In genomic region chr11:74748211-74749126, GRCh38 we compare ENCODE assay signal across 8 cellular contexts. TPM values are rescaled to one million over a fixed set of nuclear protein-coding genes. Genes with fewer than 3 reads are reported as not detected.
DNase-seq lines count a peak whose midpoint lies in the region; ATAC-seq and TF ChIP-seq lines count a peak whose summit lies in the region.

A gene with protein sequence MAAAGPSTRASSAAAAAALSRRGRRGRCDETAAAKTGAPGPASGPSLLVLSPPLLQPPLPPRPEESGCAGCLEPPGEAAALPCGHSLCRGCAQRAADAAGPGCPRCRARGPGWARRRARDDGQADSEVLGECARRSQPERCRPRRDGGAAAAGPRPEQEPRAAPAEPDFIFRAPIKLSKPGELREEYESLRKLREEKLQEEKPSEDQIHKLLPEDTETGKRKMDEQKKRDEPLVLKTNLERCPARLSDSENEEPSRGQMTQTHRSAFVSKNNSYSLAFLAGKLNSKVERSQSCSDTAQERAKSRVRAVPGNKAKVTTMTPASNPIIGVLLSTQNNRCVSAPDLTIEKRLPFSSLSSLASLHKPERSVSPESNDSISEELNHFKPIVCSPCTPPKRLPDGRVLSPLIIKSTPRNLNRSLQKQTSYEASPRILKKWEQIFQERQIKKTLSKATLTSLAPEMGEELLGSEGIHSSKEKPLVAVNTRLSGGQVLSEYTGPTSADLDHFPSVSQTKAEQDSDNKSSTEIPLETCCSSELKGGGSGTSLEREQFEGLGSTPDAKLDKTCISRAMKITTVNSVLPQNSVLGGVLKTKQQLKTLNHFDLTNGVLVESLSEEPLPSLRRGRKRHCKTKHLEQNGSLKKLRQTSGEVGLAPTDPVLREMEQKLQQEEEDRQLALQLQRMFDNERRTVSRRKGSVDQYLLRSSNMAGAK (plus strand): TSS chr11:74748849. CDS start chr11:74748881, 32 bp downstream.

- CTCF ChIA-PET in naive thymus-derived CD4-positive, alpha-beta T cell (lab: Charles Lee) = no interaction called here

- POLR2A ChIA-PET in naive thymus-derived CD4-positive, alpha-beta T cell (lab: Charles Lee) = interaction anchor here (0.9 kb wide), 1 partner anchor 71 kb away, joined by 3 read pairs; no protein-coding TSS in a partner anchor

- peaks cover 30% of the 10 kb centered on the region for H3K4me1 Mint-ChIP-seq in activated T-helper 1 cell treated with anti-CD3 and anti-CD28 coated beads, Interleukin-12 subunit alpha, Interleukin-12 subunit beta, Interleukin-2, Interleukin-4 antibody, amounts not matched to agents 30 ng/mL and 10 ng/mL and 1 ng/mL, durations not matched to agents 14 hours and 24 hours and 36 hours (ENCODE audit: low read depth)
- peaks cover 25 to 48% (median 42%) of the 10 kb centered on the region in 7 donors for H3K4me1 Mint-ChIP-seq in naive thymus-derived CD4-positive, alpha-beta T cell
- H3K4me1 Mint-ChIP-seq in stimulated activated naive B cell treated with anti-CD40 and anti-IgM and Interleukin-4, amounts not matched to agents 10 μg/mL and 1 μg/mL and 100 μg/mL, for 72 hours = peaks cover 20 to 34% of the 10 kb centered on the region in 2 donors

- intact Hi-C loops in activated T-helper 1 cell treated with anti-CD3 and anti-CD28 coated beads, Interleukin-12 subunit alpha, Interleukin-12 subunit beta, Interleukin-2, Interleukin-4 antibody, amounts not matched to agents 30 ng/mL and 10 ng/mL and 1 ng/mL, durations not matched to agents 14 hours and 24 hours and 36 hours (cut with micrococcal nuclease) = loop anchor here (1.0 to 10.0 kb wide), 7 partner anchors 20 to 1696 kb away; partner anchors contain the start of genes EMSY, LIPT2, PGM2L1 and POLD3
- intact Hi-C loops in naive thymus-derived CD4-positive, alpha-beta T cell (cut with micrococcal nuclease) = loop anchor here (1.0 to 10.0 kb wide), 13 partner anchors 9 to 1101 kb away; partner anchors contain the start of genes LIPT2 (in 2 of the 2), NEU3 (in 2 of the 2), PGM2L1 (in 2 of the 2) and POLD3 (in 2 of the 2)

- H2AFZ ChIP-seq in DND-41 (ENCODE audit: low read depth, low read length) (peak within 1 kb of the TSS; percentile 85), GM23248 (peak within 1 kb of the TSS; percentile 92)

- H3K4me3 Mint-ChIP-seq in activated T-helper 1 cell treated with anti-CD3 and anti-CD28 coated beads, Interleukin-12 subunit alpha, Interleukin-12 subunit beta, Interleukin-2, Interleukin-4 antibody, amounts not matched to agents 30 ng/mL and 10 ng/mL and 1 ng/mL, durations not matched to agents 14 hours and 24 hours and 36 hours = peak within 1 kb of the TSS; percentile 98
- H3K4me3 Mint-ChIP-seq in naive thymus-derived CD4-positive, alpha-beta T cell = peak within 1 kb of the TSS; percentile 81 to 99 (median 94)
- peak within 1 kb of the TSS; percentile 90 to 99 for H3K4me3 Mint-ChIP-seq in stimulated activated naive B cell treated with anti-CD40 and anti-IgM and Interleukin-4, amounts not matched to agents 10 μg/mL and 1 μg/mL and 100 μg/mL, for 72 hours

- H3K27ac ChIP-seq in DND-41 (ENCODE audit: low read length) (peak within 1 kb of the TSS; percentile 76), GM23248 (peak within 1 kb of the TSS; percentile 59)
- peak within 1 kb of the TSS; percentile 79 for H3K27ac ChIP-seq in naive thymus-derived CD4-positive, alpha-beta T cell (ENCODE audit: low read depth, low read length)

- H4K20me1 ChIP-seq in DND-41 (ENCODE audit: insufficient read depth, low read length) = no peaks in the 10 kb centered on the region; the same call in 1 of the 2 replicates
- H4K20me1 ChIP-seq in GM23248 (ENCODE audit: insufficient read depth) = no peaks in the 10 kb centered on the region

- H3K79me2 ChIP-seq in DND-41 (ENCODE audit: insufficient read depth, low read length) (peaks cover 53% of the 10 kb centered on the region), GM23248 (ENCODE audit: insufficient read depth) (peaks cover 43% of the 10 kb centered on the region)

- H3K9ac ChIP-seq in DND-41 (ENCODE audit: low read depth, low read length) = peak within 1 kb of the TSS; percentile 94
- peak within 1 kb of the TSS; percentile 84 for H3K9ac ChIP-seq in GM23248

- H3K4me1 ChIP-seq in DND-41 (ENCODE audit: insufficient read depth, low read length) (peaks cover 34% of the 10 kb centered on the region), GM23248 (ENCODE audit: insufficient read depth) (peaks cover 8% of the 10 kb centered on the region)
- H3K4me1 ChIP-seq in naive thymus-derived CD4-positive, alpha-beta T cell (ENCODE audit: control insufficient read depth in 2 of 2, insufficient read depth in 2 of 2, low read length in 2 of 2) = peaks cover 16 to 29% of the 10 kb centered on the region in 2 donors

- 1 to 2% methylated on average over 38 to 42 of the region's 47 CpGs for WGBS in GM23248 (ENCODE audit: low coverage in 1 of 2, low lambda C conversion rate in 2 of 2, missing lambda C conversion rate in 2 of 2), 2 experiments

- peaks cover 7% of the 10 kb centered on the region; the same call in 1 of the 2 replicates for H3F3A ChIP-seq in GM23248 (ENCODE audit: insufficient read depth)

- in situ Hi-C loops in GM23248 (cut with MboI) = no loop called here

- H3K4me3 ChIP-seq in DND-41 (ENCODE audit: low read depth in 1 of 2, low read length in 2 of 2) (peak within 1 kb of the TSS; percentile 68 to 74), GM23248 (peak within 1 kb of the TSS; percentile 96)
- H3K4me3 ChIP-seq in naive thymus-derived CD4-positive, alpha-beta T cell (ENCODE audit: low read length) = peak within 1 kb of the TSS; percentile 73

- H3K36me3 ChIP-seq in DND-41 (ENCODE audit: insufficient read depth, low read length) = no peaks in the 10 kb centered on the region; the same call in 1 of the 2 replicates
- no peaks in the 10 kb centered on the region for H3K36me3 ChIP-seq in GM23248 (ENCODE audit: low read depth)
- H3K36me3 ChIP-seq in naive thymus-derived CD4-positive, alpha-beta T cell (ENCODE audit: control insufficient read depth in 2 of 3, insufficient read depth in 3 of 3, low read length in 3 of 3) = peaks cover 0 to 3% (median 0%) of the 10 kb centered on the region in 3 experiments

- peaks cover 4% of the 10 kb centered on the region for H3K27me3 Mint-ChIP-seq in activated T-helper 1 cell treated with anti-CD3 and anti-CD28 coated beads, Interleukin-12 subunit alpha, Interleukin-12 subunit beta, Interleukin-2, Interleukin-4 antibody, amounts not matched to agents 30 ng/mL and 10 ng/mL and 1 ng/mL, durations not matched to agents 14 hours and 24 hours and 36 hours (ENCODE audit: insufficient read depth)
- no peaks in the 10 kb centered on the region for H3K27me3 Mint-ChIP-seq in naive thymus-derived CD4-positive, alpha-beta T cell
- no peaks in the 10 kb centered on the region for H3K27me3 Mint-ChIP-seq in stimulated activated naive B cell treated with anti-CD40 and anti-IgM and Interleukin-4, amounts not matched to agents 10 μg/mL and 1 μg/mL and 100 μg/mL, for 72 hours

- H3K4me2 ChIP-seq in DND-41 (ENCODE audit: insufficient read depth, low read length) (peak within 1 kb of the TSS; percentile 78), GM23248 (ENCODE audit: unreplicated experiment) (peak within 1 kb of the TSS; percentile 96)

- H3K9me3 ChIP-seq in DND-41 (ENCODE audit: insufficient read depth, low read length, severe bottlenecking) (no peaks in the 10 kb centered on the region), GM23248 (ENCODE audit: low read depth) (no peaks in the 10 kb centered on the region)
- H3K9me3 ChIP-seq in naive thymus-derived CD4-positive, alpha-beta T cell (ENCODE audit: control insufficient read depth in 2 of 3, low read length in 3 of 3) = no peaks in the 10 kb centered on the region

- no peak for TF ChIP-seq CTCF in DND-41 (IDR thresholded peaks at IDR 0.05; ENCODE audit: borderline replicate concordance, extremely low read depth, low read length, poor library complexity, severe bottlenecking)

- H3K27me3 ChIP-seq in DND-41 (ENCODE audit: insufficient read depth, low read length, poor library complexity) (no peaks in the 10 kb centered on the region), GM23248 (replicated peaks; ENCODE audit: insufficient read depth) (no peaks in the 10 kb centered on the region)
- no peaks in the 10 kb centered on the region for H3K27me3 ChIP-seq in naive thymus-derived CD4-positive, alpha-beta T cell (ENCODE audit: control insufficient read depth in 2 of 2, insufficient read depth in 2 of 2, low read length in 2 of 2)

- no peaks in the 10 kb centered on the region for H3K9me2 ChIP-seq in GM23248 (ENCODE audit: insufficient read depth)

- DNase-seq in DND-41 (peak; percentile 95), GM23248 (peak; percentile 99), Kasumi-1 (lab: John Stamatoyannopoulos, UW) (peak; percentile 95 to 97), RPMI7951 (ENCODE audit: low read depth) (peak; percentile 95), fibroblast of gingiva (ENCODE audit: low read depth) (peak; percentile 94)
- DNase-seq in activated T-helper 1 cell treated with anti-CD3 and anti-CD28 coated beads, Interleukin-12 subunit alpha, Interleukin-12 subunit beta, Interleukin-2, Interleukin-4 antibody, amounts not matched to agents 30 ng/mL and 10 ng/mL and 1 ng/mL, durations not matched to agents 14 hours and 24 hours and 36 hours (ENCODE audit: low spot score) = peak; percentile 85
- peak; percentile 59 to 88 (median 84) for DNase-seq in naive thymus-derived CD4-positive, alpha-beta T cell
- DNase-seq in stimulated activated naive B cell treated with anti-CD40 and anti-IgM and Interleukin-4, amounts not matched to agents 10 μg/mL and 1 μg/mL and 100 μg/mL, for 72 hours = peak; percentile 93

- peak within 1 kb of the TSS; percentile 90 for H3K27ac Mint-ChIP-seq in activated T-helper 1 cell treated with anti-CD3 and anti-CD28 coated beads, Interleukin-12 subunit alpha, Interleukin-12 subunit beta, Interleukin-2, Interleukin-4 antibody, amounts not matched to agents 30 ng/mL and 10 ng/mL and 1 ng/mL, durations not matched to agents 14 hours and 24 hours and 36 hours
- H3K27ac Mint-ChIP-seq in naive thymus-derived CD4-positive, alpha-beta T cell = peak within 1 kb of the TSS; percentile 84 to 97 (median 91)
- H3K27ac Mint-ChIP-seq in stimulated activated naive B cell treated with anti-CD40 and anti-IgM and Interleukin-4, amounts not matched to agents 10 μg/mL and 1 μg/mL and 100 μg/mL, for 72 hours = peak within 1 kb of the TSS; percentile 94

- no peaks in the 10 kb centered on the region for H3K9me3 Mint-ChIP-seq in activated T-helper 1 cell treated with anti-CD3 and anti-CD28 coated beads, Interleukin-12 subunit alpha, Interleukin-12 subunit beta, Interleukin-2, Interleukin-4 antibody, amounts not matched to agents 30 ng/mL and 10 ng/mL and 1 ng/mL, durations not matched to agents 14 hours and 24 hours and 36 hours
- no peaks in the 10 kb centered on the region for H3K9me3 Mint-ChIP-seq in naive thymus-derived CD4-positive, alpha-beta T cell
- H3K9me3 Mint-ChIP-seq in stimulated activated naive B cell treated with anti-CD40 and anti-IgM and Interleukin-4, amounts not matched to agents 10 μg/mL and 1 μg/mL and 100 μg/mL, for 72 hours = no peaks in the 10 kb centered on the region

- ATAC-seq in DND-41 (ENCODE audit: insufficient read depth, low read depth) = peak; percentile 96
- ATAC-seq in naive thymus-derived CD4-positive, alpha-beta T cell = peak; percentile 100
- peak; percentile 97 to 98 for ATAC-seq in stimulated activated naive B cell treated with anti-CD40 and anti-IgM and Interleukin-4, amounts not matched to agents 10 μg/mL and 1 μg/mL and 100 μg/mL, for 72 hours (replicated peaks)

- H3K36me3 Mint-ChIP-seq in activated T-helper 1 cell treated with anti-CD3 and anti-CD28 coated beads, Interleukin-12 subunit alpha, Interleukin-12 subunit beta, Interleukin-2, Interleukin-4 antibody, amounts not matched to agents 30 ng/mL and 10 ng/mL and 1 ng/mL, durations not matched to agents 14 hours and 24 hours and 36 hours (ENCODE audit: low read depth) = peaks cover 2% of the 10 kb centered on the region
- H3K36me3 Mint-ChIP-seq in naive thymus-derived CD4-positive, alpha-beta T cell = peaks cover 0 to 5% (median 0%) of the 10 kb centered on the region in 5 donors
- H3K36me3 Mint-ChIP-seq in stimulated activated naive B cell treated with anti-CD40 and anti-IgM and Interleukin-4, amounts not matched to agents 10 μg/mL and 1 μg/mL and 100 μg/mL, for 72 hours = peaks cover 3 to 7% of the 10 kb centered on the region in 2 donors

RNA-seq across cellular contexts. Expression of the gene that starts here (rescaled TPM):
- total RNA-seq in GM23248 (2014; rRNA removed; shearing (Covaris generic)) = 11.1 and 15.8 TPM in 2 replicates
- polyA plus RNA-seq in GM23248 (2016; fragmentation: Nextera tagmentation; extraction: Ambion mirVana) = 0.79 and 1.2 TPM in 2 replicates
- total RNA-seq in RPMI7951 (2014; rRNA removed; shearing (Covaris generic)) = 9.3 and 11.1 TPM in 2 replicates
- total RNA-seq in activated T-helper 1 cell treated with anti-CD3 and anti-CD28 coated beads, Interleukin-12 subunit alpha, Interleukin-12 subunit beta, Interleukin-2, Interleukin-4 antibody, amounts not matched to agents 30 ng/mL and 10 ng/mL and 1 ng/mL, durations not matched to agents 14 hours and 24 hours and 36 hours = 14.8 and 15.3 TPM in 2 replicates
- 10 to 100 TPM; 17.9 to 25.5 (median 22.2) TPM for total RNA-seq in naive thymus-derived CD4-positive, alpha-beta T cell
- 1 to 10 TPM; 1.1 to 1.6 TPM for polyA plus RNA-seq in naive thymus-derived CD4-positive, alpha-beta T cell

Comparison
In these comparisons a context has a peak if more than half of its experiments do, and no peak if none do; other contexts are left out.
1. Peak in every context shown above with its lines: DNase-seq, ATAC-seq, H3K4me3 ChIP-seq and H3K27ac ChIP-seq.